In the genomic region with DNA sequence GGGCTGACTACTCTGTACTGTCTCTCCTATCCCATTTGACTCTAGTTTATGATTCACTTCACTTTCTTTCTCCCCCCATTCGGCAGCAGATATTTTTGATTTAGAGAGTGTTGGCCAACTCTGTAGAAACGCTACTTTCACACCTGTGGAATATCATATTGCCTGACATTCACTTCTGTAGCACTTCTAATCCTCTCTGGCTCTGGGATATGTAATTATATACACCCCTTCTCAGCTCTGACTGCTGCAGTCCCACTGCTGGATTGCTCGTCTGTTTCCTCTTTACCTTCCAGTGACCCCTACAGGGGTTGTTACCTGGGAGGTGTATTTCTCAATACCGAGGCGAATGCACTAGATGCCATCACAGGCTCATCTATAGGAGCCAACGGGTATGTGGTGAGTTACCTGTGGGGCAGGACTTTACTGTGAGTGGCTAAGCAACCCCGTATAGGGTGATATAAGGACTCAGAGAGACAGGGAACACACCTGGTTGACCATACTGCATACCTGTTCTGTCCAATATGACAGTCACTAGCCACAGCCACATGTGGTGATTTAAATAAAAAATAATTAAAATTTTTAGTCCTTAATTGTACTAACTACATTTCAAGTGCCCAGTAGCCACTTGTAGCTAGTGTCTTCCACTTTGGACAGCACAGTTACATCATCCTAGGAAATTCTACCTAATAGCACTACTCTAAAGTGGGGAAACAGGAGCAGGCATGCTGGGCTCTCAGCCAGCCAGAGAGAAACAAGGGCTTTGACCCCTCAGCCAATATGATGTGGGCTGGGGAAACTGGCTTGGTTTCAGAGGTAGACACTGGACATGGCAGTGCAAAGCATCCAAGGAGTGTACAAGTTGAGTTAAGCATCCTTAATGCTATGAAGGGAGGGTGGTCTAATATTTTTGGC, we compare ENCODE assay signal across 19 cellular contexts.
"Had no signal": no experiment of that assay in that cellular context is flagged by ENCODE, and none has a peak within 500 bp of the region (broad histone marks: within the 10 kb centered on the region; RNA-seq: fewer than 3 reads in every experiment).

No MANE protein-coding gene starts in this region.

- H3K4me3 Mint-ChIP-seq: activated CD4-positive, alpha-beta memory T cell treated with anti-CD3 and anti-CD28 coated beads, Interleukin-2, amount 10 ng/mL, durations not matched to agents 7 days and 5 days; activated naive CD8-positive, alpha-beta T cell treated with anti-CD3 and anti-CD28 coated beads, Interleukin-2, amount 50 U/mL, for 24 hours; mesothelial cell of epicardium; natural killer cell had no signal

- H3K27me3 ChIP-seq: cardiac muscle cell, heart right ventricle, ovary, right atrium auricular region, upper lobe of right lung had no signal

- H3K4me1 ChIP-seq: prostate gland, right atrium auricular region, upper lobe of right lung had no signal

- H3K36me3 ChIP-seq: cardiac muscle cell, heart right ventricle, neutrophil, ovary, prostate gland, right atrium auricular region, upper lobe of right lung had no signal

- H3K4me3 ChIP-seq: cardiac muscle cell, heart right ventricle, lung, ovary, prostate gland, right atrium auricular region, upper lobe of right lung had no signal

- H3K9me3 Mint-ChIP-seq: activated CD4-positive, alpha-beta memory T cell treated with anti-CD3 and anti-CD28 coated beads, Interleukin-2, amount 10 ng/mL, durations not matched to agents 7 days and 5 days; activated naive CD8-positive, alpha-beta T cell treated with anti-CD3 and anti-CD28 coated beads, Interleukin-2, amount 50 U/mL, for 24 hours; mesothelial cell of epicardium; natural killer cell had no signal

- H3K36me3 Mint-ChIP-seq: mesothelial cell of epicardium, natural killer cell had no signal

- ATAC-seq: activated naive CD8-positive, alpha-beta T cell treated with anti-CD3 and anti-CD28 coated beads, Interleukin-2, amount 50 U/mL, for 24 hours; heart right ventricle; natural killer cell; upper lobe of right lung had no signal

- H3K27ac ChIP-seq: cardiac muscle cell, heart right ventricle, neutrophil, ovary, prostate gland, right atrium auricular region, upper lobe of right lung had no signal

- DNase-seq: activated CD4-positive, alpha-beta memory T cell treated with anti-CD3 and anti-CD28 coated beads, Interleukin-2, amount 10 ng/mL, durations not matched to agents 7 days and 5 days; activated CD4-positive, alpha-beta T cell treated with anti-CD3 and anti-CD28 coated beads for 48 hours; activated effector memory CD4-positive, alpha-beta T cell treated with anti-CD3 and anti-CD28 coated beads, Interleukin-2, amount 50 U/mL, for 16 hours; activated naive CD4-positive, alpha-beta T cell treated with anti-CD3 and anti-CD28 coated beads, Interleukin-2, amount 50 U/mL, for 16 hours; activated naive CD8-positive, alpha-beta T cell treated with anti-CD3 and anti-CD28 coated beads, Interleukin-2, amount 50 U/mL, for 24 hours; cortex of kidney; heart right ventricle; kidney; natural killer cell; ovary; stimulated activated CD4-positive, alpha-beta T cell treated with anti-CD3 and anti-CD28 coated beads, Interleukin-4, amount 100 ng/mL, for 24 hours; stimulated activated naive CD4-positive, alpha-beta T cell treated with Interleukin-2 at 50 U/mL for 16 hours; upper lobe of right lung had no signal

- H3K27ac Mint-ChIP-seq: activated CD4-positive, alpha-beta memory T cell treated with anti-CD3 and anti-CD28 coated beads, Interleukin-2, amount 10 ng/mL, durations not matched to agents 7 days and 5 days; activated naive CD8-positive, alpha-beta T cell treated with anti-CD3 and anti-CD28 coated beads, Interleukin-2, amount 50 U/mL, for 24 hours; mesothelial cell of epicardium; natural killer cell had no signal

- H3K9me3 ChIP-seq: heart right ventricle, neutrophil, ovary, prostate gland, right atrium auricular region, upper lobe of right lung had no signal
